In the genomic region with DNA sequence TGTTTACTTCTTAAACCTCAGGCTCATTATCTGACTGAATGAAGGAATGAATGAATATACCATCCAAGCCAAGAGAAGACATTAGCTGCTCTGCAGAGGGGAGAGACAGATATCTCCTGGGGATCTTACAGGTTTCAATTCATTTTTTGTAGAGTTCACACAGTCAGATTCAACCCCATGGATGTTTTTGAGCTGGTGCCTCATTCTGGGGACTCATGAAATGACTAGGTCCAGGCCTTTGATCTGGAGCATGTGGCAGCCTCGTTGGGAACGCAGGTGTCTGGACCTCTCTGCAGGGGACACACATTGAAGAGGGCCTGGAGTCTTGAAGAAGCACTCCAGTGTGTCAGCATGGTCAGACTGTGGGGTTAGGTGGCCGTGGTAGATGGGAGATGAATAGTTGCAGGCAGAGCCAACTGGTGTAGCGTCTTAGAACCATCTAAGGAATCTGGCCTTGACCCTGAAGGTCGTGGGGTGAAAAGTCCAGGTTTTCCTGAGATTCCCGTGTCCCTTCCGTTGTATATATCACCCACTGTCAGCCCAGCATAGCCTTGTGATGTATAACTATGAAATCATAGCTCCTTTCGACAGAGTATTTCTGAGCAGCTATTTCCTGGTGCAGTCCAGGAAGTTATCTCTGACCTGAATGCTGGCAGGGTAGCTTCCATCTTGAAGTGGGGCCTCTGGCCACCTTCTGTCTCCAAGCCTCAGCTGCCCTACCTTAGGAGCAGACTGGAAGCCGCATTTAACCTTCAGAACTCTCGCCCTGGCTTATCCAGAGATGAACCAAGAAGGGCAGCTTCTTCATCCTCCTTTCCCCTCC, we compare ENCODE assay signal across 16 cellular contexts. TPM values are rescaled to one million over a fixed set of nuclear protein-coding genes. Genes with fewer than 3 reads are reported as not detected.
A peak's percentile ranks its signal among the peaks of the same experiment; 100 is the strongest.
DNase-seq lines count a peak whose midpoint lies in the region; ATAC-seq and TF ChIP-seq lines count a peak whose summit lies in the region.
"Had no signal": no experiment of that assay in that cellular context is flagged by ENCODE, and none has a peak within 500 bp of the region (broad histone marks: within the 10 kb centered on the region; RNA-seq: fewer than 3 reads in every experiment).

No MANE protein-coding gene starts in this region.

- no peaks in the 10 kb centered on the region for H3K9me3 Mint-ChIP-seq in natural killer cell
- H3K9me3 Mint-ChIP-seq: T-cell had no signal

- H3K4me3 Mint-ChIP-seq in natural killer cell = no peak overlapping the region
- H3K4me3 Mint-ChIP-seq: T-cell had no signal

- H3K27me3 Mint-ChIP-seq in natural killer cell (ENCODE audit: low read depth in 2 of 2) = peaks cover 0 to 6% of the 10 kb centered on the region in 2 donors

- no peaks in the 10 kb centered on the region for H3K36me3 ChIP-seq in mammary epithelial cell (ENCODE audit: insufficient read depth, low read length)
- H3K36me3 ChIP-seq: BLaER1 treated with 17β-estradiol and CSF1 and Interleukin-3, amounts not matched to agents 10 nM and 100 nM; MG63 had no signal

- H3K4me2 ChIP-seq in mammary epithelial cell (ENCODE audit: insufficient read depth, low read depth, low read length) = peak overlapping the region; percentile 14
- H3K4me2 ChIP-seq: BLaER1 treated with 17β-estradiol and CSF1 and Interleukin-3, amounts not matched to agents 10 nM and 100 nM had no signal

- in situ Hi-C loops in mammary epithelial cell (cut with MboI; ENCODE audit: low sequenced_read_pairs in 2 of 2) = loop anchor here (10.0 to 25.0 kb wide), 3 partner anchors 269 to 419 kb away; a partner anchor contains a TSS

- H4K20me1 ChIP-seq in mammary epithelial cell (ENCODE audit: insufficient read depth, low read length) = no peaks in the 10 kb centered on the region
- H4K20me1 ChIP-seq: BLaER1 treated with 17β-estradiol and CSF1 and Interleukin-3, amounts not matched to agents 10 nM and 100 nM had no signal

- peak overlapping the region; percentile 64 for H3K27ac ChIP-seq in mammary epithelial cell (ENCODE audit: insufficient read depth, low read depth, low read length)
- peak overlapping the region in 12 of 21 experiments; percentile 7 to 78 (median 42) for H3K27ac ChIP-seq in skin epidermis
- H3K27ac ChIP-seq in right cardiac atrium (ENCODE audit: low read length) = no peak overlapping the region
- H3K27ac ChIP-seq: BLaER1 treated with 17β-estradiol and CSF1 and Interleukin-3, amounts not matched to agents 10 nM and 100 nM; dorsolateral prefrontal cortex had no signal

- H3K4me1 Mint-ChIP-seq in natural killer cell = peaks cover 13 to 15% of the 10 kb centered on the region in 2 donors

- H3K36me3 Mint-ChIP-seq in natural killer cell = no peaks in the 10 kb centered on the region
- H3K36me3 Mint-ChIP-seq: T-cell had no signal

- peak; percentile 10 for DNase-seq in activated CD4-positive, alpha-beta T cell treated with anti-CD3 and anti-CD28 coated beads for 48 hours
- DNase-seq in activated CD4-positive, alpha-beta T cell treated with anti-CD3 and anti-CD28 coated beads, Interleukin-2, amount 50 U/mL, for 1 hour = no peak
- no peak for DNase-seq in mammary epithelial cell
- DNase-seq in cortex of kidney (lab: John Stamatoyannopoulos, UW) = no peak
- DNase-seq in right cardiac atrium = no peak
- no peak for DNase-seq in natural killer cell
- DNase-seq: dorsolateral prefrontal cortex; left ventricle myocardium superior; MG63; NCI-H226; stimulated activated CD4-positive, alpha-beta T cell treated with anti-CD3 and anti-CD28 coated beads, Interleukin-2, amount 100 ng/mL, for 48 hours; T-cell had no signal

- H3K79me2 ChIP-seq in mammary epithelial cell (ENCODE audit: insufficient read depth, low read length) = no peaks in the 10 kb centered on the region

- no peak overlapping the region for H3K27ac Mint-ChIP-seq in natural killer cell
- H3K27ac Mint-ChIP-seq: T-cell had no signal

- H3K9me3 ChIP-seq in mammary epithelial cell (replicated peaks; ENCODE audit: insufficient read depth, low read length) (no peaks in the 10 kb centered on the region), right cardiac atrium (ENCODE audit: control insufficient read depth, low read length) (no peaks in the 10 kb centered on the region)
- H3K9me3 ChIP-seq: BLaER1 treated with 17β-estradiol and CSF1 and Interleukin-3, amounts not matched to agents 10 nM and 100 nM; MG63 had no signal

- H3K27me3 ChIP-seq in mammary epithelial cell (ENCODE audit: insufficient read depth, low read length) (no peaks in the 10 kb centered on the region), right cardiac atrium (ENCODE audit: control insufficient read depth, insufficient read depth) (no peaks in the 10 kb centered on the region)
- H3K27me3 ChIP-seq: BLaER1 treated with 17β-estradiol and CSF1 and Interleukin-3, amounts not matched to agents 10 nM and 100 nM; dorsolateral prefrontal cortex; MG63 had no signal

- TSS peak; percentile 49 for BruUV-seq in mammary epithelial cell (replicated peaks; lab: Mats Ljungman, UMichigan)

- CTCF ChIA-PET in mammary epithelial cell (lab: Charles Lee; ENCODE audit: low non-redundant PET) = interaction anchor here (0.6 to 0.7 kb wide), 5 partner anchors 14 to 715 kb away, joined by 3 to 10 read pairs (median 5); no protein-coding TSS in a partner anchor

- H2AFZ ChIP-seq in mammary epithelial cell (ENCODE audit: low read depth, low read length) = peak overlapping the region; percentile 63

- ATAC-seq in GM18868 (IDR thresholded peaks at IDR 0.05; ENCODE audit: unreplicated experiment) (peak; percentile 62), right cardiac atrium (no peak), natural killer cell (no peak)
- ATAC-seq: left ventricle myocardium superior, T-cell had no signal

- intact Hi-C loops in mammary epithelial cell (cut with micrococcal nuclease) (no loop called here), right cardiac atrium (cut with DNase I) (loop anchor here in 2 of 4 donors (5.0 to 10.0 kb wide), 2 partner anchors 271 to 274 kb away; a partner anchor contains a TSS), natural killer cell (cut with micrococcal nuclease) (no loop called here)

- H3K9ac ChIP-seq in mammary epithelial cell (ENCODE audit: insufficient read depth, low read length) = no peak overlapping the region
- H3K9ac ChIP-seq: BLaER1 treated with 17β-estradiol and CSF1 and Interleukin-3, amounts not matched to agents 10 nM and 100 nM had no signal

- TF ChIP-seq CTCF in mammary epithelial cell (conservative IDR thresholded peaks at IDR 0.05 in 1 of 2, IDR thresholded peaks at IDR 0.05 in 1 of 2; ENCODE audit: extremely low read depth in 1 of 2, insufficient read depth in 1 of 2, low read depth in 1 of 2, low read length in 2 of 2) = no peak
- TF ChIP-seq CTCF in natural killer cell (IDR thresholded peaks at IDR 0.05) = no peak

- WGBS in mammary epithelial cell (ENCODE audit: low coverage, missing lambda C conversion rate) = 82% methylated on average over 10 of the region's 10 CpGs
- 82% methylated on average over 10 of the region's 10 CpGs for WGBS in right cardiac atrium

- H3K4me1 ChIP-seq in mammary epithelial cell (ENCODE audit: insufficient read depth, low read length) (peaks cover 31% of the 10 kb centered on the region), right cardiac atrium (ENCODE audit: control insufficient read depth, insufficient read depth, low read length) (no peaks in the 10 kb centered on the region)

- dilution Hi-C loops in mammary epithelial cell (cut with HindIII; ENCODE audit: low sequenced_read_pairs) = no loop called here

- H3K4me3 ChIP-seq in mammary epithelial cell (replicated peaks in 1 of 3; ENCODE audit: insufficient read depth in 1 of 3, low read depth in 2 of 3, low read length in 3 of 3) (no peak overlapping the region), skin epidermis (no peak overlapping the region), right cardiac atrium (ENCODE audit: low read length) (no peak overlapping the region)
- H3K4me3 ChIP-seq: BLaER1 treated with 17β-estradiol and CSF1 and Interleukin-3, amounts not matched to agents 10 nM and 100 nM; dorsolateral prefrontal cortex; MG63 had no signal

RNA-seq across cellular contexts. Expression of a gene that starts 22.3 kb away (rescaled TPM):
- under 1 TPM in 1 of 2 donors, not detected in 1; 0.24 TPM for total RNA-seq in mammary epithelial cell
- 0.14 TPM for polyA plus RNA-seq in mammary epithelial cell
- polyA minus RNA-seq in mammary epithelial cell = not detected
- total RNA-seq in right cardiac atrium = under 1 TPM in 2 of 4 donors, not detected in 2; 0.11 to 0.17 TPM
- not detected for polyA plus RNA-seq in right cardiac atrium
- total RNA-seq in natural killer cell = not detected
- total RNA-seq: left ventricle myocardium superior, osteoblast, T-cell had no signal
